In genomic region chr2:109275120-109276040, GRCh38 we compare ENCODE assay signal across 12 cellular contexts.
DNase-seq lines count a peak whose midpoint lies in the region; ATAC-seq and TF ChIP-seq lines count a peak whose summit lies in the region.
"Had no signal": no experiment of that assay in that cellular context is flagged by ENCODE, and none has a peak within 500 bp of the region (broad histone marks: within the 10 kb centered on the region; RNA-seq: fewer than 3 reads in every experiment).

No MANE protein-coding gene starts in this region.

- no peaks in the 10 kb centered on the region for H3K36me3 Mint-ChIP-seq in stimulated activated effector memory CD8-positive, alpha-beta T cell treated with anti-CD3 and anti-CD28 coated beads, Interleukin-12 subunit alpha, Interleukin-12 subunit beta, amount 100 ng/mL, for 72 hours

- TF ChIP-seq CTCF in RWPE1 (conservative IDR thresholded peaks at IDR 0.05; ENCODE audit: low read depth), result no peak

- ATAC-seq in left lobe of liver, result peak; percentile 52
- no peak for ATAC-seq in stimulated activated effector memory CD8-positive, alpha-beta T cell treated with anti-CD3 and anti-CD28 coated beads, Interleukin-12 subunit alpha, Interleukin-12 subunit beta, amount 100 ng/mL, for 72 hours
- no peak for ATAC-seq in HG02884 (IDR thresholded peaks at IDR 0.05; ENCODE audit: unreplicated experiment)
- ATAC-seq in HG02588 (IDR thresholded peaks at IDR 0.05; ENCODE audit: unreplicated experiment), result no peak

- no peaks in the 10 kb centered on the region for H3K4me1 Mint-ChIP-seq in stimulated activated effector memory CD8-positive, alpha-beta T cell treated with anti-CD3 and anti-CD28 coated beads, Interleukin-12 subunit alpha, Interleukin-12 subunit beta, amount 100 ng/mL, for 72 hours
- H3K4me1 Mint-ChIP-seq: neural crest cell had no signal

- H3K27ac Mint-ChIP-seq in stimulated activated effector memory CD8-positive, alpha-beta T cell treated with anti-CD3 and anti-CD28 coated beads, Interleukin-12 subunit alpha, Interleukin-12 subunit beta, amount 100 ng/mL, for 72 hours, result no peak overlapping the region
- H3K27ac Mint-ChIP-seq: CD4-positive, alpha-beta T cell had no signal

- CTCF ChIA-PET in RWPE1 (lab: Yijun Ruan, JAX), result no interaction called here

- no peak overlapping the region for H3K4me3 Mint-ChIP-seq in stimulated activated effector memory CD8-positive, alpha-beta T cell treated with anti-CD3 and anti-CD28 coated beads, Interleukin-12 subunit alpha, Interleukin-12 subunit beta, amount 100 ng/mL, for 72 hours
- H3K4me3 Mint-ChIP-seq: CD4-positive, alpha-beta T cell; neural crest cell had no signal

- POLR2A ChIA-PET in RWPE1 (lab: Yijun Ruan, JAX; ENCODE audit: low non-redundant PET), result no interaction called here

- H3K9me3 Mint-ChIP-seq in stimulated activated effector memory CD8-positive, alpha-beta T cell treated with anti-CD3 and anti-CD28 coated beads, Interleukin-12 subunit alpha, Interleukin-12 subunit beta, amount 100 ng/mL, for 72 hours, result no peaks in the 10 kb centered on the region
- H3K9me3 Mint-ChIP-seq: CD4-positive, alpha-beta T cell; neural crest cell had no signal

- no peak overlapping the region for H3K27ac ChIP-seq in RWPE1
- H3K27ac ChIP-seq: breast epithelium had no signal

- peak; percentile 45 for DNase-seq in DMS153 (lab: John Stamatoyannopoulos, UW)
- DNase-seq in NCI-H1105 (lab: John Stamatoyannopoulos, UW), result peak; percentile 78
- DNase-seq in OCI-M1 (lab: John Stamatoyannopoulos, UW), result peak; percentile 3
- no peak for DNase-seq in left lobe of liver (ENCODE audit: low spot score)
- DNase-seq in stimulated activated effector memory CD8-positive, alpha-beta T cell treated with anti-CD3 and anti-CD28 coated beads, Interleukin-12 subunit alpha, Interleukin-12 subunit beta, amount 100 ng/mL, for 72 hours (ENCODE audit: low spot score in 2 of 2), result no peak
- DNase-seq in RWPE1 (ENCODE audit: low spot score), result no peak
- DNase-seq: CD4-positive, alpha-beta T cell; NCI-H446 had no signal

Comparison
In these comparisons a context has a peak if more than half of its experiments do, and no peak if none do; other contexts are left out.
1. DNase-seq: peak in DMS153 (single experiment), NCI-H1105 (single experiment) and OCI-M1 (single experiment); none in left lobe of liver (single experiment), stimulated activated effector memory CD8-positive, alpha-beta T cell treated with anti-CD3 and anti-CD28 coated beads, Interleukin-12 subunit alpha, Interleukin-12 subunit beta, amount 100 ng/mL, for 72 hours (0 of 2) and RWPE1 (single experiment).